8 cellular contexts compared by ENCODE assay signal in the genomic region with DNA sequence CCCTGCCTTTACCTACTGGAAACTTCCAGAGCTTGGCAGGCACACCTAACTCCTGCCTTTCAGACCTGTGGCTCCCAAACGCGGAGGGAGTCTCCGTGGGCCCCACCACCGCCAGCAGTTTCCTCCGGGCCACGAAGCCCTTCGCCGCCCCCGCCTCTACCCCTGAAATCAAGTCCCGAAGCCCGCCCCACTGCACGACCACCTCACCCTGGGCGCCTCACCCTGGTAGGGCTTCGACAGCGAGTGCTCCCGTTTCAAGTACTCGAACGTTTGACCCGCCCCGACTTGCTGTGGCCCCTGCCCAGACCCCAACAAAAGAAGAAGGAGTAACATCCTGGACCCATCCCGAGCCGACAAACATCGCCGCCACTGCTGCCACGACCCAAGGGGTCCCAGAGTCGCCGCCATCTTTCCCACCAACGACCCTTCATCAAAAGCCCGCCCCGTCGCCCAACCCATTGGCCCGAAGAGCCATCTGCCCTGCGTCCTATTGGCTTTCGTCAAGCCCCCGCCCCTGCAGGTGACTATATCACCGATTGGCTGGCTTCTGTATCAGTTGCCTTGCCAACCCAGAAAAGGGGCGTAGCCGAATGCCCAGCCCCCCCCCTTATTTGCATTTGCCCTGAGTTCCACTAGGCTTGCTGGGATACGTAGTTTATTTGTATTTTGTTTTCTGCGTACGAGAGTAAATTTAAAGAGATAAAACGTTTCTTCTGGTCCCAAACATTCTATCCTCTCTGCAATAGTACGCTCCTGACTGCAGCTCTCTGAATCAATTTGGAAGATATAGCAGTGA. TPM values are rescaled to one million over a fixed set of nuclear protein-coding genes. Genes with fewer than 3 reads are reported as not detected.
DNase-seq lines count a peak whose midpoint lies in the region; ATAC-seq, FAIRE-seq and TF ChIP-seq lines count a peak whose summit lies in the region.

Gene LMAN2L, minus strand, starts transcription at position 432 of the 796 bp plus-strand sequence. Its CDS starts 24 bp downstream, at position 408.

- DNase-seq in GM12891 (ENCODE audit: insufficient read length, low spot score) = peak; percentile 84
- peak; percentile 89 for DNase-seq in NCI-H1436 treated with DMSO at 0.1 percent for 48 hours (lab: John Stamatoyannopoulos, UW)
- DNase-seq in T-cell = peak; percentile 81 to 99 (median 97)
- peak; percentile 95 for DNase-seq in amniotic epithelial cell (ENCODE audit: low read depth)
- DNase-seq in heart left ventricle = peak; percentile 97 to 99 (median 99)
- peak; percentile 93 to 100 (median 97) for DNase-seq in posterior cingulate gyrus
- peak; percentile 91 to 99 for DNase-seq in upper lobe of left lung

- WGBS in heart left ventricle, 4 donors = 0 to 2% (median 1%) methylated on average over 43 of the region's 43 CpGs
- 1% methylated on average over 15 to 38 of the region's 43 CpGs for WGBS in upper lobe of left lung, 2 donors

- H3K4me1 ChIP-seq in heart left ventricle = peaks cover 0 to 40% (median 26%) of the 10 kb centered on the region in 12 donors
- peaks cover 17 to 39% (median 28%) of the 10 kb centered on the region in 4 donors for H3K4me1 ChIP-seq in upper lobe of left lung

- ATAC-seq in HG02840 (IDR thresholded peaks at IDR 0.05; ENCODE audit: low FRiP score, unreplicated experiment) = peak; percentile 99
- peak; percentile 99 to 100 (median 100) for ATAC-seq in T-cell (replicated peaks in 1 of 4)
- ATAC-seq in heart left ventricle = peak; percentile 99 to 100 (median 99)
- ATAC-seq in upper lobe of left lung (ENCODE audit: low FRiP score in 2 of 2) = peak; percentile 99 to 100

- H3K9me3 Mint-ChIP-seq in T-cell = no peaks in the 10 kb centered on the region

- H3K27me3 Mint-ChIP-seq in T-cell = no peaks in the 10 kb centered on the region

- peak within 1 kb of the TSS in 11 of 12 donors; percentile 60 to 80 (median 75) for H3K27ac ChIP-seq in heart left ventricle
- H3K27ac ChIP-seq in upper lobe of left lung = peak within 1 kb of the TSS; percentile 69 to 88 (median 82)

- H3K4me3 ChIP-seq in heart left ventricle = peak within 1 kb of the TSS; percentile 61 to 96 (median 79)
- peak within 1 kb of the TSS; percentile 76 to 99 (median 86) for H3K4me3 ChIP-seq in upper lobe of left lung

- peaks cover 0 to 23% (median 16%) of the 10 kb centered on the region in 9 donors for H3K36me3 ChIP-seq in heart left ventricle
- H3K36me3 ChIP-seq in upper lobe of left lung = peaks cover 0 to 7% (median 2%) of the 10 kb centered on the region in 4 donors

- H3K9me3 ChIP-seq in heart left ventricle = no peaks in the 10 kb centered on the region
- no peaks in the 10 kb centered on the region for H3K9me3 ChIP-seq in upper lobe of left lung

- H3K27me3 ChIP-seq in heart left ventricle (no peaks in the 10 kb centered on the region), upper lobe of left lung (no peaks in the 10 kb centered on the region)

- POLR2A ChIA-PET in T-cell (lab: Charles Lee) = interaction anchor here in 1 of 2 donors (0.6 kb wide), 1 partner anchor 162 kb away, joined by 4 read pairs; no protein-coding TSS in a partner anchor

- CTCF ChIA-PET in T-cell (lab: Charles Lee) = interaction anchor here (0.6 to 1.6 kb wide), 2 partner anchors 23 to 77 kb away, joined by 3 to 4 read pairs; partner anchors contain the start of gene CNNM3 (in 1 of the 2)

- peak within 1 kb of the TSS; percentile 89 to 100 (median 96) for H3K4me3 Mint-ChIP-seq in T-cell

- H3K36me3 Mint-ChIP-seq in T-cell = peaks cover 3% of the 10 kb centered on the region

- intact Hi-C loops in heart left ventricle (cut with DNase I) (loop anchor here (1.0 to 10.0 kb wide), 7 partner anchors 20 to 225 kb away; partner anchors contain the start of genes KANSL3 (in 7 of the 10), FER1L5 (in 3 of the 10) and CNNM4 (in 2 of the 10)), posterior cingulate gyrus (cut with DNase I) (loop anchor here (1.0 to 5.0 kb wide), 4 partner anchors 20 to 102 kb away; partner anchors contain the start of genes CNNM3, CNNM4 and KANSL3)

- TF ChIP-seq EP300 in upper lobe of left lung (IDR thresholded peaks at IDR 0.05) = no peak

- TF ChIP-seq CTCF in heart left ventricle (IDR thresholded peaks at IDR 0.05) (no peak), upper lobe of left lung (IDR thresholded peaks at IDR 0.05) (peak in 2 of 6 experiments; percentile 4 to 6)

- peak within 1 kb of the TSS; percentile 85 to 93 for H3K27ac Mint-ChIP-seq in T-cell

- peak; percentile 63 for TF ChIP-seq POLR2A in GM12891 (IDR thresholded peaks at IDR 0.05; ENCODE audit: low read depth, low read length)
- TF ChIP-seq POLR2A in heart left ventricle (IDR thresholded peaks at IDR 0.05) = no peak
- peak in 2 of 4 donors; percentile 25 to 68 for TF ChIP-seq POLR2A in upper lobe of left lung (IDR thresholded peaks at IDR 0.05)

- peaks cover 35 to 48% (median 40%) of the 10 kb centered on the region in 3 donors for H3K4me1 Mint-ChIP-seq in T-cell

- FAIRE-seq in GM12891 (lab: Jason Lieb, UNC) = peak; percentile 82

TF ChIP-seq in GM12891, 5 proteins besides CTCF, POLR2A, EP300 and RAD21:
- TF ChIP-seq PAX5 (IDR thresholded peaks at IDR 0.05; ENCODE audit: insufficient read depth, low read length, severe bottlenecking) (no peak), TAF1 (IDR thresholded peaks at IDR 0.05; ENCODE audit: low read depth, low read length) (peak; percentile 85), POU2F2 (IDR thresholded peaks at IDR 0.05; ENCODE audit: low read depth, low read length) (peak; percentile 99), POLR2AphosphoS5 (IDR thresholded peaks at IDR 0.05; ENCODE audit: low read depth, low read length) (0 out of 2 replicates have a peak, but pooled peaks have one; percentile 57)

RNA-seq across cellular contexts. Expression of gene LMAN2L, which starts in this region (rescaled TPM):
- 7.8 TPM for polyA plus RNA-seq in GM12891 (2012; ENCODE audit: low read depth, missing spikeins)
- total RNA-seq in T-cell = 1 to 10 TPM; 4.7 to 8.9 (median 7.8) TPM
- 10 to 100 TPM; 15.1 to 27.8 (median 20.5) TPM for total RNA-seq in heart left ventricle
- 10 to 100 TPM; 11.3 to 38.5 TPM for polyA plus RNA-seq in heart left ventricle
- total RNA-seq in upper lobe of left lung = 10 to 100 TPM; 11.5 to 18.9 (median 15.2) TPM

Comparison
In these comparisons a context has a peak if more than half of its experiments do, and no peak if none do; other contexts are left out.
1. Peak in every context shown above with its lines: DNase-seq, ATAC-seq, H3K4me3 ChIP-seq and H3K27ac ChIP-seq.